24 cellular contexts compared by ENCODE assay signal in genomic region chr16:4381072-4381934, GRCh38. TPM values are rescaled to one million over a fixed set of nuclear protein-coding genes. Genes with fewer than 3 reads are reported as not detected.
DNase-seq lines count a peak whose midpoint lies in the region; ATAC-seq, FAIRE-seq and TF ChIP-seq lines count a peak whose summit lies in the region.
"Had no signal": no experiment of that assay in that cellular context is flagged by ENCODE, and none has a peak within 500 bp of the region (broad histone marks: within the 10 kb centered on the region; RNA-seq: fewer than 3 reads in every experiment).

No MANE protein-coding gene starts in this region.

- H3K36me3 Mint-ChIP-seq in H9 (ENCODE audit: insufficient read depth in 1 of 3, low read depth in 3 of 3), result peaks cover 0 to 3% (median 2%) of the 10 kb centered on the region in 3 experiments; a peak in 4 of 7 replicates
- H3K36me3 Mint-ChIP-seq: neural progenitor cell had no signal

- H3K27ac ChIP-seq in cingulate gyrus (ENCODE audit: low read depth, low read length), result peak overlapping the region; percentile 54
- no peak overlapping the region for H3K27ac ChIP-seq in HepG2 (ENCODE audit: extremely low read length, insufficient read depth, low read length)
- H3K27ac ChIP-seq in thoracic aorta, result peak overlapping the region; percentile 94 to 99
- H3K27ac ChIP-seq in H9 (ENCODE audit: insufficient read length, low read depth, low read length), result no peak overlapping the region
- H3K27ac ChIP-seq: 22Rv1, neural progenitor cell, WERI-Rb-1 had no signal

- TF ChIP-seq CTCF in HepG2 (CRISPR knock-in tag; IDR thresholded peaks at IDR 0.05) (no peak), thoracic aorta (IDR thresholded peaks at IDR 0.05) (peak; percentile 28), H9 (conservative IDR thresholded peaks at IDR 0.05) (no peak)

- CTCF ChIA-PET in HepG2 (lab: Yijun Ruan, JAX; ENCODE audit: low intra/inter-chr PET ratio, low total read pairs), result no interaction called here

- H3K14ac ChIP-seq in H9 (ENCODE audit: insufficient read depth, low read length), result no peak overlapping the region

- H3T11ph ChIP-seq in H9 (ENCODE audit: low read length), result no peak overlapping the region

- H4K20me1 ChIP-seq in HepG2 (ENCODE audit: insufficient read depth, low read length), result peaks cover 32% of the 10 kb centered on the region
- no peaks in the 10 kb centered on the region for H4K20me1 ChIP-seq in H9 (ENCODE audit: control insufficient read depth, insufficient read depth, insufficient read length)

- no peak overlapping the region for H3K4me3 Mint-ChIP-seq in H9
- H3K4me3 Mint-ChIP-seq: activated naive CD4-positive, alpha-beta T cell treated with anti-CD3 and anti-CD28 coated beads for 36 hours; neural progenitor cell; stimulated activated naive B cell treated with anti-CD40 and anti-IgM and Interleukin-4, amounts not matched to agents 10 μg/mL and 1 μg/mL and 100 μg/mL, for 72 hours had no signal

- H3K9me3 ChIP-seq in HepG2 (ENCODE audit: low read length) (no peaks in the 10 kb centered on the region), thoracic aorta (no peaks in the 10 kb centered on the region), H9 (ENCODE audit: control insufficient read depth, low read depth, low read length) (no peaks in the 10 kb centered on the region)
- H3K9me3 ChIP-seq: mucosa of descending colon, transverse colon had no signal

- no peak overlapping the region for H4K8ac ChIP-seq in H9 (replicated peaks; ENCODE audit: insufficient read length, low read depth, low read length)

- H3K27ac Mint-ChIP-seq in H9, result 0 out of 7 replicates have a peak overlapping the region, but pooled peaks of 1 of the 3 experiments have one; percentile 48
- H3K27ac Mint-ChIP-seq: activated naive CD4-positive, alpha-beta T cell treated with anti-CD3 and anti-CD28 coated beads for 36 hours had no signal

- H3K4me3 ChIP-seq in HepG2 (replicated peaks in 1 of 3; ENCODE audit: insufficient read depth in 1 of 3, low read depth in 2 of 3, low read length in 3 of 3), result no peak overlapping the region
- peak overlapping the region; percentile 45 for H3K4me3 ChIP-seq in thoracic aorta
- H3K4me3 ChIP-seq: GM12878, hepatocyte, mucosa of descending colon, neural progenitor cell, transverse colon had no signal

- no peak overlapping the region for H2BK20ac ChIP-seq in H9 (ENCODE audit: low read depth, low read length, poor library complexity, severe bottlenecking)

- no peak for TF ChIP-seq RAD21 in HepG2 (CRISPR knock-in tag; IDR thresholded peaks at IDR 0.05)

- no peak overlapping the region for H2AK5ac ChIP-seq in H9 (ENCODE audit: insufficient read length, low read length)

- ATAC-seq in HepG2 (no peak), thoracic aorta (ENCODE audit: insufficient number of reproducible peaks, low FRiP score, low read depth) (no peak)
- ATAC-seq: GM12878; mucosa of descending colon; stimulated activated naive B cell treated with anti-CD40 and anti-IgM and Interleukin-4, amounts not matched to agents 10 μg/mL and 1 μg/mL and 100 μg/mL, for 72 hours had no signal

- H2BK120ac ChIP-seq in H9 (ENCODE audit: low read depth, low read length, poor library complexity, severe bottlenecking), result no peak overlapping the region

- no TSS peak for BruUV-seq in HepG2 (replicated peaks; lab: Mats Ljungman, UMichigan)

- H3K27me3 ChIP-seq in HepG2 (ENCODE audit: control insufficient read depth in 1 of 2, insufficient read depth in 2 of 2, low read length in 2 of 2) (no peaks in the 10 kb centered on the region), thoracic aorta (replicated peaks; ENCODE audit: insufficient read depth) (no peaks in the 10 kb centered on the region), H9 (ENCODE audit: insufficient read depth, low read length) (no peaks in the 10 kb centered on the region)
- H3K27me3 ChIP-seq: hepatocyte, neural progenitor cell, transverse colon had no signal

- WGBS in HepG2 (ENCODE audit: low lambda C conversion rate), result 97% methylated on average over 34 of the region's 59 CpGs
- WGBS in H9 (ENCODE audit: extremely low coverage, insufficient read length, low lambda C conversion rate), result no CpG with 5 or more reads among the region's 59 CpGs

- H3K23me2 ChIP-seq in H9 (ENCODE audit: insufficient read length, low read depth, low read length, poor library complexity, severe bottlenecking), result no peaks in the 10 kb centered on the region

- H4K5ac ChIP-seq in H9 (ENCODE audit: insufficient read length, low read depth, low read length), result no peak overlapping the region

- H3K4me2 ChIP-seq in HepG2 (ENCODE audit: low read depth, low read length) (no peak overlapping the region), H9 (ENCODE audit: insufficient read depth, insufficient read length, low read length) (no peak overlapping the region)
- H3K4me2 ChIP-seq: hepatocyte, neural progenitor cell had no signal

- no peak overlapping the region for H2BK5ac ChIP-seq in H9 (ENCODE audit: insufficient read length, low read length)

- H3K4ac ChIP-seq in H9 (ENCODE audit: low read depth, low read length), result no peak overlapping the region

- H2AFZ ChIP-seq in HepG2 (ENCODE audit: low read length) (no peak overlapping the region), H9 (ENCODE audit: low read length) (no peak overlapping the region)
- H2AFZ ChIP-seq: hepatocyte, neural progenitor cell had no signal

- no peak overlapping the region for H3K23ac ChIP-seq in H9 (ENCODE audit: insufficient read length, low read depth, low read length)

- H3K4me1 Mint-ChIP-seq in H9, result peaks cover 16 to 34% of the 10 kb centered on the region in 2 experiments
- H3K4me1 Mint-ChIP-seq: stimulated activated naive B cell treated with anti-CD40 and anti-IgM and Interleukin-4, amounts not matched to agents 10 μg/mL and 1 μg/mL and 100 μg/mL, for 72 hours had no signal

- H4K91ac ChIP-seq in H9 (ENCODE audit: insufficient read length, low read depth, low read length), result no peak overlapping the region

- peaks cover 41% of the 10 kb centered on the region for H3K4me1 ChIP-seq in HepG2 (ENCODE audit: insufficient read depth, low read length)
- peaks cover 67 to 99% of the 10 kb centered on the region in 2 donors for H3K4me1 ChIP-seq in thoracic aorta (ENCODE audit: control insufficient read depth in 1 of 2, low read depth in 2 of 2)
- peaks cover 3% of the 10 kb centered on the region; the same call in 1 of the 2 replicates for H3K4me1 ChIP-seq in H9 (ENCODE audit: insufficient read depth, low read length)

- TF ChIP-seq EP300 in HepG2 (IDR thresholded peaks at IDR 0.05; ENCODE audit: low read depth in 2 of 2, low read length in 2 of 2) (no peak), HepG2 (CRISPR knock-in tag; IDR thresholded peaks at IDR 0.05; ENCODE audit: borderline replicate concordance) (no peak)

- H3K9ac ChIP-seq in HepG2 (ENCODE audit: insufficient read depth, low read depth, low read length) (no peak overlapping the region), H9 (ENCODE audit: extremely low read depth, insufficient read length, low read length) (no peak overlapping the region)
- H3K9ac ChIP-seq: neural progenitor cell had no signal

- no peak overlapping the region for H2BK15ac ChIP-seq in H9 (ENCODE audit: low read depth, low read length)

- DNase-seq in NCI-H2196 (lab: John Stamatoyannopoulos, UW; ENCODE audit: unreplicated experiment) (peak; percentile 16), NCI-H2196 treated with DMSO at 0.1 percent for 48 hours (lab: John Stamatoyannopoulos, UW; ENCODE audit: unreplicated experiment) (no peak), HepG2 (ENCODE audit: low spot score) (no peak), thoracic aorta (ENCODE audit: low spot score) (no peak), H9 (no peak), DMS 273 treated with DMSO at 0.1 percent for 48 hours (lab: John Stamatoyannopoulos, UW) (no peak)
- no peak for DNase-seq in activated T-cell treated with anti-CD3 and anti-CD28 coated beads, Interleukin-2, amount 50 U/mL, for 48 hours
- DNase-seq: activated naive CD4-positive, alpha-beta T cell treated with anti-CD3 and anti-CD28 coated beads for 36 hours; GF-D8; NCI-H1417; NCI-H69; OCI-M1; stimulated activated naive B cell treated with anti-CD40 and anti-IgM and Interleukin-4, amounts not matched to agents 10 μg/mL and 1 μg/mL and 100 μg/mL, for 72 hours; T-helper 2 cell; transverse colon; WERI-Rb-1 had no signal

- no peak; a peak in 1 of 4 replicates for TF ChIP-seq POLR2A in HepG2 (IDR thresholded peaks at IDR 0.05; ENCODE audit: insufficient read depth in 1 of 2, low read depth in 2 of 2, low read length in 2 of 2)

- H3K9me3 Mint-ChIP-seq in H9, result no peaks in the 10 kb centered on the region
- H3K9me3 Mint-ChIP-seq: activated naive CD4-positive, alpha-beta T cell treated with anti-CD3 and anti-CD28 coated beads for 36 hours; neural progenitor cell; stimulated activated naive B cell treated with anti-CD40 and anti-IgM and Interleukin-4, amounts not matched to agents 10 μg/mL and 1 μg/mL and 100 μg/mL, for 72 hours had no signal

- no peak for FAIRE-seq in HepG2 (lab: Jason Lieb, UNC)
- FAIRE-seq: astrocyte, GM12878, keratinocyte had no signal

- H3K79me2 ChIP-seq in HepG2 (ENCODE audit: insufficient read depth, low read length) (peaks cover 19% of the 10 kb centered on the region), H9 (ENCODE audit: insufficient read depth, low read length) (no peaks in the 10 kb centered on the region)

- in situ Hi-C loops in HepG2 (cut with HindIII; ENCODE audit: extremely low pct_ligation_motif_present, low pct_unique_long_range_greater_than_20kb), result no loop called here

- H3K36me3 ChIP-seq in HepG2 (replicated peaks in 1 of 2; ENCODE audit: control insufficient read depth in 1 of 2, insufficient read depth in 2 of 2, low read length in 2 of 2) (peaks cover 4 to 16% of the 10 kb centered on the region in 2 experiments), thoracic aorta (peaks cover 30% of the 10 kb centered on the region)
- H3K36me3 ChIP-seq: neural progenitor cell, transverse colon, WERI-Rb-1 had no signal

- no peaks in the 10 kb centered on the region for H3K79me1 ChIP-seq in H9 (ENCODE audit: insufficient read depth, low read depth, low read length, poor library complexity, severe bottlenecking)

- POLR2A ChIA-PET in HepG2 (lab: Yijun Ruan, JAX), result interaction anchor here (0.7 to 2.4 kb wide), 2 partner anchors 8 to 12 kb away, joined by 3 to 9 read pairs; no protein-coding TSS in a partner anchor

- intact Hi-C loops in HepG2 (cut with micrococcal nuclease; ENCODE audit: unreplicated experiment), result no loop called here

- H3K18ac ChIP-seq in H9 (ENCODE audit: insufficient read length, low read depth, low read length), result no peak overlapping the region

- no peaks in the 10 kb centered on the region for H3K27me3 Mint-ChIP-seq in H9 (ENCODE audit: low read depth)
- H3K27me3 Mint-ChIP-seq: stimulated activated naive B cell treated with anti-CD40 and anti-IgM and Interleukin-4, amounts not matched to agents 10 μg/mL and 1 μg/mL and 100 μg/mL, for 72 hours had no signal

- no peak overlapping the region for H2BK12ac ChIP-seq in H9 (ENCODE audit: insufficient read length, low read depth, low read length)

- no peak overlapping the region for H3K56ac ChIP-seq in H9 (ENCODE audit: insufficient read length, low read depth, low read length)

RNA-seq across cellular contexts. Expression of gene VASN, which starts 9.7 kb away (rescaled TPM):
- total RNA-seq in HepG2 (2016; rRNA removed; fragmentation: Illumina TruSeq; extraction: Trizol) (6.9 and 18.2 TPM in 2 replicates), thoracic aorta (100 to 1,000 TPM; 197 to 217 TPM), H9 (2021) (10.8 and 11.0 TPM in 2 replicates)
- total RNA-seq in HepG2 (2016; cell fraction: cytosol; rRNA removed; fragmentation: Illumina TruSeq; extraction: Trizol; ENCODE audit: low read depth), result 2.8 and 3.3 TPM in 2 replicates
- 5.9 and 17.8 TPM in 2 replicates for total RNA-seq in HepG2 (2016; cell fraction: insoluble cytoplasmic fraction; rRNA removed; fragmentation: Illumina TruSeq; extraction: Trizol)
- total RNA-seq in HepG2 (2016; cell fraction: membrane; rRNA removed; fragmentation: Illumina TruSeq; extraction: Trizol), result 5.8 and 6.6 TPM in 2 replicates
- total RNA-seq in HepG2 (2016; cell fraction: nucleus; rRNA removed; fragmentation: Illumina TruSeq; extraction: Trizol), result 22.5 and 25.6 TPM in 2 replicates
- polyA plus RNA-seq in HepG2 (2011; rRNA removed), result 8.4 and 15.5 TPM in 2 replicates
- polyA plus RNA-seq in HepG2 (2011; cell fraction: cytosol; rRNA removed), result 9.0 and 15.7 TPM in 2 replicates
- polyA plus RNA-seq in HepG2 (2011; cell fraction: nucleus; rRNA removed), result 47.1 and 58.1 TPM in 2 replicates
- 9.8 and 16.9 TPM in 2 replicates for polyA plus RNA-seq in HepG2 (2012)
- 2.3 and 2.6 TPM in 2 replicates for polyA plus RNA-seq in HepG2 (2016; cell fraction: cytosol; fragmentation: Illumina TruSeq; extraction: Trizol; ENCODE audit: low read depth)
- polyA plus RNA-seq in HepG2 (2016; cell fraction: insoluble cytoplasmic fraction; fragmentation: Illumina TruSeq; extraction: Trizol; ENCODE audit: low read depth), result 7.7 and 10.2 TPM in 2 replicates
- polyA plus RNA-seq in HepG2 (2016; cell fraction: membrane; fragmentation: Illumina TruSeq; extraction: Trizol; ENCODE audit: low read depth), result 3.1 and 4.1 TPM in 2 replicates
- 40.8 and 43.4 TPM in 2 replicates for polyA plus RNA-seq in HepG2 (2016; cell fraction: nucleus; fragmentation: Illumina TruSeq; extraction: Trizol; ENCODE audit: insufficient read depth, low read depth)
- 1.2 and 47.2 TPM in 2 replicates for polyA minus RNA-seq in HepG2 (2011; rRNA and poly(A)+ RNA removed; ENCODE audit: low replicate concordance)
- polyA minus RNA-seq in HepG2 (2011; cell fraction: cytosol; rRNA and poly(A)+ RNA removed), result 18.8 and 21.5 TPM in 2 replicates
- polyA minus RNA-seq in HepG2 (2011; cell fraction: nucleus; rRNA and poly(A)+ RNA removed), result 32.1 and 35.9 TPM in 2 replicates
- total RNA-seq: activated naive CD4-positive, alpha-beta T cell treated with anti-CD3 and anti-CD28 coated beads for 36 hours had no signal

RNA-seq across cellular contexts. Expression of gene PAM16, which starts 30.2 kb away (rescaled TPM):
- total RNA-seq in HepG2 (2016; rRNA removed; fragmentation: Illumina TruSeq; extraction: Trizol) (39.5 and 51.8 TPM in 2 replicates), thoracic aorta (10 to 100 TPM; 18.4 to 21.1 TPM), H9 (2021) (80.4 and 81.8 TPM in 2 replicates)
- 62.7 and 78.9 TPM in 2 replicates for total RNA-seq in HepG2 (2016; cell fraction: cytosol; rRNA removed; fragmentation: Illumina TruSeq; extraction: Trizol; ENCODE audit: low read depth)
- total RNA-seq in HepG2 (2016; cell fraction: insoluble cytoplasmic fraction; rRNA removed; fragmentation: Illumina TruSeq; extraction: Trizol), result 44.0 and 55.1 TPM in 2 replicates
- total RNA-seq in HepG2 (2016; cell fraction: membrane; rRNA removed; fragmentation: Illumina TruSeq; extraction: Trizol), result 48.0 and 59.1 TPM in 2 replicates
- total RNA-seq in HepG2 (2016; cell fraction: nucleus; rRNA removed; fragmentation: Illumina TruSeq; extraction: Trizol), result 21.8 and 30.9 TPM in 2 replicates
- polyA plus RNA-seq in HepG2 (2011; rRNA removed), result 51.5 and 64.5 TPM in 2 replicates
- polyA plus RNA-seq in HepG2 (2011; cell fraction: cytosol; rRNA removed), result 79.1 and 106 TPM in 2 replicates
- 59.7 and 63.8 TPM in 2 replicates for polyA plus RNA-seq in HepG2 (2011; cell fraction: nucleus; rRNA removed)
- 28.9 and 43.2 TPM in 2 replicates for polyA plus RNA-seq in HepG2 (2012)
- 51.5 and 69.1 TPM in 2 replicates for polyA plus RNA-seq in HepG2 (2016; cell fraction: cytosol; fragmentation: Illumina TruSeq; extraction: Trizol; ENCODE audit: low read depth)
- 31.2 and 31.7 TPM in 2 replicates for polyA plus RNA-seq in HepG2 (2016; cell fraction: insoluble cytoplasmic fraction; fragmentation: Illumina TruSeq; extraction: Trizol; ENCODE audit: low read depth)
- 35.5 and 47.0 TPM in 2 replicates for polyA plus RNA-seq in HepG2 (2016; cell fraction: membrane; fragmentation: Illumina TruSeq; extraction: Trizol; ENCODE audit: low read depth)
- polyA plus RNA-seq in HepG2 (2016; cell fraction: nucleus; fragmentation: Illumina TruSeq; extraction: Trizol; ENCODE audit: insufficient read depth, low read depth), result 70.3 and 85.7 TPM in 2 replicates
- polyA minus RNA-seq in HepG2 (2011; rRNA and poly(A)+ RNA removed; ENCODE audit: low replicate concordance), result 22.9 and 24.5 TPM in 2 replicates
- 13.2 and 17.4 TPM in 2 replicates for polyA minus RNA-seq in HepG2 (2011; cell fraction: cytosol; rRNA and poly(A)+ RNA removed)
- polyA minus RNA-seq in HepG2 (2011; cell fraction: nucleus; rRNA and poly(A)+ RNA removed), result 12.3 and 12.9 TPM in 2 replicates

RNA-seq across cellular contexts. Expression of gene CORO7, which starts 35.1 kb away (rescaled TPM):
- total RNA-seq in HepG2 (2016; rRNA removed; fragmentation: Illumina TruSeq; extraction: Trizol), result 5.9 and 9.9 TPM in 2 replicates
- 5.5 and 8.0 TPM in 2 replicates for total RNA-seq in HepG2 (2016; cell fraction: cytosol; rRNA removed; fragmentation: Illumina TruSeq; extraction: Trizol; ENCODE audit: low read depth)
- 4.0 and 11.9 TPM in 2 replicates for total RNA-seq in HepG2 (2016; cell fraction: insoluble cytoplasmic fraction; rRNA removed; fragmentation: Illumina TruSeq; extraction: Trizol)
- 3.5 and 3.8 TPM in 2 replicates for total RNA-seq in HepG2 (2016; cell fraction: membrane; rRNA removed; fragmentation: Illumina TruSeq; extraction: Trizol)
- 13.2 and 15.4 TPM in 2 replicates for total RNA-seq in HepG2 (2016; cell fraction: nucleus; rRNA removed; fragmentation: Illumina TruSeq; extraction: Trizol)
- polyA plus RNA-seq in HepG2 (2011; rRNA removed), result 14.3 and 17.1 TPM in 2 replicates
- 2.7 and 6.4 TPM in 2 replicates for polyA plus RNA-seq in HepG2 (2011; cell fraction: cytosol; rRNA removed)
- 179 and 209 TPM in 2 replicates for polyA plus RNA-seq in HepG2 (2011; cell fraction: nucleus; rRNA removed)
- 9.1 and 11.1 TPM in 2 replicates for polyA plus RNA-seq in HepG2 (2012)
- polyA plus RNA-seq in HepG2 (2016; cell fraction: cytosol; fragmentation: Illumina TruSeq; extraction: Trizol; ENCODE audit: low read depth), result 0.66 and 0.77 TPM in 2 replicates
- polyA plus RNA-seq in HepG2 (2016; cell fraction: insoluble cytoplasmic fraction; fragmentation: Illumina TruSeq; extraction: Trizol; ENCODE audit: low read depth), result 4.2 and 5.3 TPM in 2 replicates
- 1.1 and 2.1 TPM in 2 replicates for polyA plus RNA-seq in HepG2 (2016; cell fraction: membrane; fragmentation: Illumina TruSeq; extraction: Trizol; ENCODE audit: low read depth)
- polyA plus RNA-seq in HepG2 (2016; cell fraction: nucleus; fragmentation: Illumina TruSeq; extraction: Trizol; ENCODE audit: insufficient read depth, low read depth), result 28.1 and 39.8 TPM in 2 replicates
- 26.6 and 27.6 TPM in 2 replicates for polyA minus RNA-seq in HepG2 (2011; rRNA and poly(A)+ RNA removed; ENCODE audit: low replicate concordance)
- polyA minus RNA-seq in HepG2 (2011; cell fraction: cytosol; rRNA and poly(A)+ RNA removed), result 8.2 and 9.7 TPM in 2 replicates
- 35.3 and 35.7 TPM in 2 replicates for polyA minus RNA-seq in HepG2 (2011; cell fraction: nucleus; rRNA and poly(A)+ RNA removed)
- total RNA-seq in thoracic aorta, result 10 to 100 TPM; 71.1 to 79.1 TPM
- 33.8 and 38.4 TPM in 2 replicates for total RNA-seq in H9 (2021)

RNA-seq across cellular contexts. Expression of gene DNAJA3, which starts 44.4 kb away (rescaled TPM):
- total RNA-seq in HepG2 (2016; rRNA removed; fragmentation: Illumina TruSeq; extraction: Trizol) (75.3 and 77.0 TPM in 2 replicates), thoracic aorta (10 to 100 TPM; 35.2 to 52.2 TPM), H9 (2021) (56.2 and 60.5 TPM in 2 replicates)
- total RNA-seq in HepG2 (2016; cell fraction: cytosol; rRNA removed; fragmentation: Illumina TruSeq; extraction: Trizol; ENCODE audit: low read depth), result 25.0 and 28.5 TPM in 2 replicates
- total RNA-seq in HepG2 (2016; cell fraction: insoluble cytoplasmic fraction; rRNA removed; fragmentation: Illumina TruSeq; extraction: Trizol), result 71.5 and 76.4 TPM in 2 replicates
- total RNA-seq in HepG2 (2016; cell fraction: membrane; rRNA removed; fragmentation: Illumina TruSeq; extraction: Trizol), result 43.5 and 45.7 TPM in 2 replicates
- 42.9 and 52.3 TPM in 2 replicates for total RNA-seq in HepG2 (2016; cell fraction: nucleus; rRNA removed; fragmentation: Illumina TruSeq; extraction: Trizol)
- polyA plus RNA-seq in HepG2 (2011; rRNA removed), result 79.9 and 83.3 TPM in 2 replicates
- 73.4 and 79.2 TPM in 2 replicates for polyA plus RNA-seq in HepG2 (2011; cell fraction: cytosol; rRNA removed)
- 121 and 132 TPM in 2 replicates for polyA plus RNA-seq in HepG2 (2011; cell fraction: nucleus; rRNA removed)
- 51.0 and 51.3 TPM in 2 replicates for polyA plus RNA-seq in HepG2 (2012)
- 9.0 and 9.9 TPM in 2 replicates for polyA plus RNA-seq in HepG2 (2016; cell fraction: cytosol; fragmentation: Illumina TruSeq; extraction: Trizol; ENCODE audit: low read depth)
- polyA plus RNA-seq in HepG2 (2016; cell fraction: insoluble cytoplasmic fraction; fragmentation: Illumina TruSeq; extraction: Trizol; ENCODE audit: low read depth), result 60.7 and 69.6 TPM in 2 replicates
- 16.3 and 18.8 TPM in 2 replicates for polyA plus RNA-seq in HepG2 (2016; cell fraction: membrane; fragmentation: Illumina TruSeq; extraction: Trizol; ENCODE audit: low read depth)
- polyA plus RNA-seq in HepG2 (2016; cell fraction: nucleus; fragmentation: Illumina TruSeq; extraction: Trizol; ENCODE audit: insufficient read depth, low read depth), result 95.3 and 101 TPM in 2 replicates
- 68.2 and 70.0 TPM in 2 replicates for polyA minus RNA-seq in HepG2 (2011; rRNA and poly(A)+ RNA removed; ENCODE audit: low replicate concordance)
- 33.7 and 41.2 TPM in 2 replicates for polyA minus RNA-seq in HepG2 (2011; cell fraction: cytosol; rRNA and poly(A)+ RNA removed)
- polyA minus RNA-seq in HepG2 (2011; cell fraction: nucleus; rRNA and poly(A)+ RNA removed), result 60.1 and 62.8 TPM in 2 replicates

Comparison
In these comparisons a context has a peak if more than half of its experiments do, and no peak if none do; other contexts are left out.
1. H3K27ac ChIP-seq: peak in cingulate gyrus (single experiment) and thoracic aorta (2 of 2); none in HepG2 (single experiment) and H9 (single experiment).
2. RNA of gene VASN, which starts 9.7 kb away (total RNA-seq): 197 to 217 TPM in thoracic aorta; 2.8 to 25.6 TPM in HepG2 and 10.8 to 11.0 TPM in H9; every median in the first group is over 4 times any median in the second.